ENCODE assay signal across 1 cellular context in the genomic region with DNA sequence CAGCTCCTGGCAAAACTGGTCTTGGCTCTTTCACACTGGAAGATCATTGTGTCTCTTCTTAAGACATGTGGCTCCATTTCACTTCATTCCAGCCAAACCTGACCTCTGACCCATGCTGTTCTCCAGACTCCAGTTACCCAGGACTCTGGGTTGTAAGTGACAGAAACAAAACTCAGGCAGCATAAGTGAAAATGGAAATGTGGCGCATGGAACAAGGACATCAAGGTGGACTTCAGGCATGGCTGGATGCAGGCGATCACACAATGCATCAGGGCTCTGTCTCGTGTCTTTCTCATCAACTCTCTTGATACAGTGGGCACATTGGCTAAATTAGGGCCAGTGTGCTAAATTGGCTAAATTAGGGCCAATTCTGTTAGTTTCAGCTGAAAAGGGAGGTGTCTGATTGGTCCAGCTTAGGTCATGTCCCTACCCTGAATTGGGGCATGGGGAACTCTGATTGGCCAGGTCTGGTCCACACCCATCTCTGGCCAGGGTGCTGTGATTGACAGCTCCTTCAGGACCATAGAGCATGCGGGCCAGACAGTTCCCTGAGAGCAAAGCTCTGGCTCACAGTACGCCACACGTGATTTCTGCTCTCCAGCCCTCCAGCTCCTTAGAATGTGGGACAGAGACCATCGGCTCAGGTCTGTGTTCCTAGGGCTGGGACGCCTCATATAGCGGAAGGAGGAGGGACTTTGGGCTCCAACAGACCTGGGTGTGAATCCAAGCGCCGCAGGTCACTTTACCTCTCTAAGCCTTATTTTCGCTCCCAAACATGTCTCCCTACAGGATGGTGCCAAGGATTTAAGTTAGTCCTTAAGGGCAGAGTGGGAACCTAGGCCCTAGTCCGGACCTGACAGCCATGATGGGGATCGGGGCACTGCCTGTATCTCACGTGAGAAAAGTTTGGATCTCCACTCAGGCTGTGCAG.
TF ChIP-seq lines count a peak whose summit lies in the region.

No MANE protein-coding gene starts in this region.

TF ChIP-seq in K562, 482 proteins besides CTCF, POLR2A, EP300 and RAD21 (continued from another document and continues in another):
- TF ChIP-seq, protein P1, sequence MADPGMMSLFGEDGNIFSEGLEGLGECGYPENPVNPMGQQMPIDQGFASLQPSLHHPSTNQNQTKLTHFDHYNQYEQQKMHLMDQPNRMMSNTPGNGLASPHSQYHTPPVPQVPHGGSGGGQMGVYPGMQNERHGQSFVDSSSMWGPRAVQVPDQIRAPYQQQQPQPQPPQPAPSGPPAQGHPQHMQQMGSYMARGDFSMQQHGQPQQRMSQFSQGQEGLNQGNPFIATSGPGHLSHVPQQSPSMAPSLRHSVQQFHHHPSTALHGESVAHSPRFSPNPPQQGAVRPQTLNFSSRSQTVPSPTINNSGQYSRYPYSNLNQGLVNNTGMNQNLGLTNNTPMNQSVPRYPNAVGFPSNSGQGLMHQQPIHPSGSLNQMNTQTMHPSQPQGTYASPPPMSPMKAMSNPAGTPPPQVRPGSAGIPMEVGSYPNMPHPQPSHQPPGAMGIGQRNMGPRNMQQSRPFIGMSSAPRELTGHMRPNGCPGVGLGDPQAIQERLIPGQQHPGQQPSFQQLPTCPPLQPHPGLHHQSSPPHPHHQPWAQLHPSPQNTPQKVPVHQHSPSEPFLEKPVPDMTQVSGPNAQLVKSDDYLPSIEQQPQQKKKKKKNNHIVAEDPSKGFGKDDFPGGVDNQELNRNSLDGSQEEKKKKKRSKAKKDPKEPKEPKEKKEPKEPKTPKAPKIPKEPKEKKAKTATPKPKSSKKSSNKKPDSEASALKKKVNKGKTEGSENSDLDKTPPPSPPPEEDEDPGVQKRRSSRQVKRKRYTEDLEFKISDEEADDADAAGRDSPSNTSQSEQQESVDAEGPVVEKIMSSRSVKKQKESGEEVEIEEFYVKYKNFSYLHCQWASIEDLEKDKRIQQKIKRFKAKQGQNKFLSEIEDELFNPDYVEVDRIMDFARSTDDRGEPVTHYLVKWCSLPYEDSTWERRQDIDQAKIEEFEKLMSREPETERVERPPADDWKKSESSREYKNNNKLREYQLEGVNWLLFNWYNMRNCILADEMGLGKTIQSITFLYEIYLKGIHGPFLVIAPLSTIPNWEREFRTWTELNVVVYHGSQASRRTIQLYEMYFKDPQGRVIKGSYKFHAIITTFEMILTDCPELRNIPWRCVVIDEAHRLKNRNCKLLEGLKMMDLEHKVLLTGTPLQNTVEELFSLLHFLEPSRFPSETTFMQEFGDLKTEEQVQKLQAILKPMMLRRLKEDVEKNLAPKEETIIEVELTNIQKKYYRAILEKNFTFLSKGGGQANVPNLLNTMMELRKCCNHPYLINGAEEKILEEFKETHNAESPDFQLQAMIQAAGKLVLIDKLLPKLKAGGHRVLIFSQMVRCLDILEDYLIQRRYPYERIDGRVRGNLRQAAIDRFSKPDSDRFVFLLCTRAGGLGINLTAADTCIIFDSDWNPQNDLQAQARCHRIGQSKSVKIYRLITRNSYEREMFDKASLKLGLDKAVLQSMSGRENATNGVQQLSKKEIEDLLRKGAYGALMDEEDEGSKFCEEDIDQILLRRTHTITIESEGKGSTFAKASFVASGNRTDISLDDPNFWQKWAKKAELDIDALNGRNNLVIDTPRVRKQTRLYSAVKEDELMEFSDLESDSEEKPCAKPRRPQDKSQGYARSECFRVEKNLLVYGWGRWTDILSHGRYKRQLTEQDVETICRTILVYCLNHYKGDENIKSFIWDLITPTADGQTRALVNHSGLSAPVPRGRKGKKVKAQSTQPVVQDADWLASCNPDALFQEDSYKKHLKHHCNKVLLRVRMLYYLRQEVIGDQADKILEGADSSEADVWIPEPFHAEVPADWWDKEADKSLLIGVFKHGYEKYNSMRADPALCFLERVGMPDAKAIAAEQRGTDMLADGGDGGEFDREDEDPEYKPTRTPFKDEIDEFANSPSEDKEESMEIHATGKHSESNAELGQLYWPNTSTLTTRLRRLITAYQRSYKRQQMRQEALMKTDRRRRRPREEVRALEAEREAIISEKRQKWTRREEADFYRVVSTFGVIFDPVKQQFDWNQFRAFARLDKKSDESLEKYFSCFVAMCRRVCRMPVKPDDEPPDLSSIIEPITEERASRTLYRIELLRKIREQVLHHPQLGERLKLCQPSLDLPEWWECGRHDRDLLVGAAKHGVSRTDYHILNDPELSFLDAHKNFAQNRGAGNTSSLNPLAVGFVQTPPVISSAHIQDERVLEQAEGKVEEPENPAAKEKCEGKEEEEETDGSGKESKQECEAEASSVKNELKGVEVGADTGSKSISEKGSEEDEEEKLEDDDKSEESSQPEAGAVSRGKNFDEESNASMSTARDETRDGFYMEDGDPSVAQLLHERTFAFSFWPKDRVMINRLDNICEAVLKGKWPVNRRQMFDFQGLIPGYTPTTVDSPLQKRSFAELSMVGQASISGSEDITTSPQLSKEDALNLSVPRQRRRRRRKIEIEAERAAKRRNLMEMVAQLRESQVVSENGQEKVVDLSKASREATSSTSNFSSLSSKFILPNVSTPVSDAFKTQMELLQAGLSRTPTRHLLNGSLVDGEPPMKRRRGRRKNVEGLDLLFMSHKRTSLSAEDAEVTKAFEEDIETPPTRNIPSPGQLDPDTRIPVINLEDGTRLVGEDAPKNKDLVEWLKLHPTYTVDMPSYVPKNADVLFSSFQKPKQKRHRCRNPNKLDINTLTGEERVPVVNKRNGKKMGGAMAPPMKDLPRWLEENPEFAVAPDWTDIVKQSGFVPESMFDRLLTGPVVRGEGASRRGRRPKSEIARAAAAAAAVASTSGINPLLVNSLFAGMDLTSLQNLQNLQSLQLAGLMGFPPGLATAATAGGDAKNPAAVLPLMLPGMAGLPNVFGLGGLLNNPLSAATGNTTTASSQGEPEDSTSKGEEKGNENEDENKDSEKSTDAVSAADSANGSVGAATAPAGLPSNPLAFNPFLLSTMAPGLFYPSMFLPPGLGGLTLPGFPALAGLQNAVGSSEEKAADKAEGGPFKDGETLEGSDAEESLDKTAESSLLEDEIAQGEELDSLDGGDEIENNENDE (IDR thresholded peaks at IDR 0.05; ENCODE audit: low read depth, low read length) = no peak
- TF ChIP-seq PTBP1 (IDR thresholded peaks at IDR 0.05; ENCODE audit: low read depth, low read length) (no peak), POLR2B (IDR thresholded peaks at IDR 0.05; ENCODE audit: low read depth, partially characterized antibody) (peak; percentile 56), STAG1 (CRISPR knock-in tag; IDR thresholded peaks at IDR 0.05; ENCODE audit: borderline replicate concordance) (no peak), XRCC3 (IDR thresholded peaks at IDR 0.05) (no peak), ZNF3 (CRISPR knock-in tag; IDR thresholded peaks at IDR 0.05) (no peak), KLF1 (tag; IDR thresholded peaks at IDR 0.05) (peak; percentile 34; the same call in 1 of the 2 replicates), PHTF2 (CRISPR knock-in tag; IDR thresholded peaks at IDR 0.05) (no peak), MAFK (IDR thresholded peaks at IDR 0.05; ENCODE audit: low read length) (no peak), MCM7 (IDR thresholded peaks at IDR 0.05) (no peak), ESRRA (IDR thresholded peaks at IDR 0.05; ENCODE audit: borderline replicate concordance, low read depth) (no peak), RBM34 (IDR thresholded peaks at IDR 0.05; ENCODE audit: borderline replicate concordance, insufficient read depth, low read length) (no peak), ZC3H11A (IDR thresholded peaks at IDR 0.05; ENCODE audit: low read depth, low read length) (no peak), TCF7L2 (IDR thresholded peaks at IDR 0.05; ENCODE audit: low read depth, low read length) (no peak), EWSR1 (IDR thresholded peaks at IDR 0.05; ENCODE audit: borderline replicate concordance, low read depth, partially characterized antibody) (no peak), KDM2B (CRISPR knock-in tag; IDR thresholded peaks at IDR 0.05) (no peak), ZNF583 (CRISPR knock-in tag; IDR thresholded peaks at IDR 0.05) (no peak), L3MBTL2 (IDR thresholded peaks at IDR 0.05) (peak; percentile 90), ZNF830 (CRISPR knock-in tag; IDR thresholded peaks at IDR 0.05) (no peak), RBM15 (IDR thresholded peaks at IDR 0.05; ENCODE audit: insufficient read depth, low read length) (no peak), NR2F6 (CRISPR knock-in tag; IDR thresholded peaks at IDR 0.05) (no peak), SP2 (IDR thresholded peaks at IDR 0.05; ENCODE audit: extremely low read depth, low read depth, low read length, poor library complexity, severe bottlenecking) (peak; percentile 47), HDAC6 (IDR thresholded peaks at IDR 0.05; ENCODE audit: low read depth, low read length) (no peak), PML (IDR thresholded peaks at IDR 0.05; ENCODE audit: low read length) (no peak), BHLHE40 (IDR thresholded peaks at IDR 0.05; ENCODE audit: low read length) (peak; percentile 68)
- TF ChIP-seq, protein P2, sequence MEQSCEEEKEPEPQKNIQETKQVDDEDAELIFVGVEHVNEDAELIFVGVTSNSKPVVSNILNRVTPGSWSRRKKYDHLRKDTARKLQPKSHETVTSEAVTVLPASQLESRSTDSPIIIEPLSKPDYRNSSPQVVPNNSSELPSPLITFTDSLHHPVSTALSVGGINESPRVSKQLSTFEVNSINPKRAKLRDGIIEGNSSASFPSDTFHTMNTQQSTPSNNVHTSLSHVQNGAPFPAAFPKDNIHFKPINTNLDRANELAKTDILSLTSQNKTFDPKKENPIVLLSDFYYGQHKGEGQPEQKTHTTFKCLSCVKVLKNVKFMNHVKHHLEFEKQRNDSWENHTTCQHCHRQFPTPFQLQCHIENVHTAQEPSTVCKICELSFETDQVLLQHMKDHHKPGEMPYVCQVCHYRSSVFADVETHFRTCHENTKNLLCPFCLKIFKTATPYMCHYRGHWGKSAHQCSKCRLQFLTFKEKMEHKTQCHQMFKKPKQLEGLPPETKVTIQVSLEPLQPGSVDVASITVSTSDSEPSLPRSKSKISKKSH (CRISPR knock-in tag; IDR thresholded peaks at IDR 0.05) = no peak
- TF ChIP-seq, protein P3, sequence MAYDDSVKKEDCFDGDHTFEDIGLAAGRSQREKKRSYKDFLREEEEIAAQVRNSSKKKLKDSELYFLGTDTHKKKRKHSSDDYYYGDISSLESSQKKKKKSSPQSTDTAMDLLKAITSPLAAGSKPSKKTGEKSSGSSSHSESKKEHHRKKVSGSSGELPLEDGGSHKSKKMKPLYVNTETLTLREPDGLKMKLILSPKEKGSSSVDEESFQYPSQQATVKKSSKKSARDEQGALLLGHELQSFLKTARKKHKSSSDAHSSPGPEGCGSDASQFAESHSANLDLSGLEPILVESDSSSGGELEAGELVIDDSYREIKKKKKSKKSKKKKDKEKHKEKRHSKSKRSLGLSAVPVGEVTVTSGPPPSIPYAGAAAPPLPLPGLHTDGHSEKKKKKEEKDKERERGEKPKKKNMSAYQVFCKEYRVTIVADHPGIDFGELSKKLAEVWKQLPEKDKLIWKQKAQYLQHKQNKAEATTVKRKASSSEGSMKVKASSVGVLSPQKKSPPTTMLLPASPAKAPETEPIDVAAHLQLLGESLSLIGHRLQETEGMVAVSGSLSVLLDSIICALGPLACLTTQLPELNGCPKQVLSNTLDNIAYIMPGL (CRISPR knock-in tag; IDR thresholded peaks at IDR 0.05) = no peak
- TF ChIP-seq, protein P4, sequence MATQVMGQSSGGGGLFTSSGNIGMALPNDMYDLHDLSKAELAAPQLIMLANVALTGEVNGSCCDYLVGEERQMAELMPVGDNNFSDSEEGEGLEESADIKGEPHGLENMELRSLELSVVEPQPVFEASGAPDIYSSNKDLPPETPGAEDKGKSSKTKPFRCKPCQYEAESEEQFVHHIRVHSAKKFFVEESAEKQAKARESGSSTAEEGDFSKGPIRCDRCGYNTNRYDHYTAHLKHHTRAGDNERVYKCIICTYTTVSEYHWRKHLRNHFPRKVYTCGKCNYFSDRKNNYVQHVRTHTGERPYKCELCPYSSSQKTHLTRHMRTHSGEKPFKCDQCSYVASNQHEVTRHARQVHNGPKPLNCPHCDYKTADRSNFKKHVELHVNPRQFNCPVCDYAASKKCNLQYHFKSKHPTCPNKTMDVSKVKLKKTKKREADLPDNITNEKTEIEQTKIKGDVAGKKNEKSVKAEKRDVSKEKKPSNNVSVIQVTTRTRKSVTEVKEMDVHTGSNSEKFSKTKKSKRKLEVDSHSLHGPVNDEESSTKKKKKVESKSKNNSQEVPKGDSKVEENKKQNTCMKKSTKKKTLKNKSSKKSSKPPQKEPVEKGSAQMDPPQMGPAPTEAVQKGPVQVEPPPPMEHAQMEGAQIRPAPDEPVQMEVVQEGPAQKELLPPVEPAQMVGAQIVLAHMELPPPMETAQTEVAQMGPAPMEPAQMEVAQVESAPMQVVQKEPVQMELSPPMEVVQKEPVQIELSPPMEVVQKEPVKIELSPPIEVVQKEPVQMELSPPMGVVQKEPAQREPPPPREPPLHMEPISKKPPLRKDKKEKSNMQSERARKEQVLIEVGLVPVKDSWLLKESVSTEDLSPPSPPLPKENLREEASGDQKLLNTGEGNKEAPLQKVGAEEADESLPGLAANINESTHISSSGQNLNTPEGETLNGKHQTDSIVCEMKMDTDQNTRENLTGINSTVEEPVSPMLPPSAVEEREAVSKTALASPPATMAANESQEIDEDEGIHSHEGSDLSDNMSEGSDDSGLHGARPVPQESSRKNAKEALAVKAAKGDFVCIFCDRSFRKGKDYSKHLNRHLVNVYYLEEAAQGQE (CRISPR knock-in tag; IDR thresholded peaks at IDR 0.05; ENCODE audit: low read depth) = no peak
- TF ChIP-seq, protein P5, sequence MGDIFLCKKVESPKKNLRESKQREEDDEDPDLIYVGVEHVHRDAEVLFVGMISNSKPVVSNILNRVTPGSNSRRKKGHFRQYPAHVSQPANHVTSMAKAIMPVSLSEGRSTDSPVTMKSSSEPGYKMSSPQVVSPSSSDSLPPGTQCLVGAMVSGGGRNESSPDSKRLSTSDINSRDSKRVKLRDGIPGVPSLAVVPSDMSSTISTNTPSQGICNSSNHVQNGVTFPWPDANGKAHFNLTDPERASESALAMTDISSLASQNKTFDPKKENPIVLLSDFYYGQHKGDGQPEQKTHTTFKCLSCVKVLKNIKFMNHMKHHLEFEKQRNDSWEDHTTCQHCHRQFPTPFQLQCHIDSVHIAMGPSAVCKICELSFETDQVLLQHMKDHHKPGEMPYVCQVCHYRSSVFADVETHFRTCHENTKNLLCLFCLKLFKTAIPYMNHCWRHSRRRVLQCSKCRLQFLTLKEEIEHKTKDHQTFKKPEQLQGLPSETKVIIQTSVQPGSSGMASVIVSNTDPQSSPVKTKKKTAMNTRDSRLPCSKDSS (IDR thresholded peaks at IDR 0.05; ENCODE audit: low read depth, partially characterized antibody) = no peak
- TF ChIP-seq, protein P6, sequence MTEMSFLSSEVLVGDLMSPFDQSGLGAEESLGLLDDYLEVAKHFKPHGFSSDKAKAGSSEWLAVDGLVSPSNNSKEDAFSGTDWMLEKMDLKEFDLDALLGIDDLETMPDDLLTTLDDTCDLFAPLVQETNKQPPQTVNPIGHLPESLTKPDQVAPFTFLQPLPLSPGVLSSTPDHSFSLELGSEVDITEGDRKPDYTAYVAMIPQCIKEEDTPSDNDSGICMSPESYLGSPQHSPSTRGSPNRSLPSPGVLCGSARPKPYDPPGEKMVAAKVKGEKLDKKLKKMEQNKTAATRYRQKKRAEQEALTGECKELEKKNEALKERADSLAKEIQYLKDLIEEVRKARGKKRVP (CRISPR knock-in tag; IDR thresholded peaks at IDR 0.05) = no peak
- TF ChIP-seq, protein P7, sequence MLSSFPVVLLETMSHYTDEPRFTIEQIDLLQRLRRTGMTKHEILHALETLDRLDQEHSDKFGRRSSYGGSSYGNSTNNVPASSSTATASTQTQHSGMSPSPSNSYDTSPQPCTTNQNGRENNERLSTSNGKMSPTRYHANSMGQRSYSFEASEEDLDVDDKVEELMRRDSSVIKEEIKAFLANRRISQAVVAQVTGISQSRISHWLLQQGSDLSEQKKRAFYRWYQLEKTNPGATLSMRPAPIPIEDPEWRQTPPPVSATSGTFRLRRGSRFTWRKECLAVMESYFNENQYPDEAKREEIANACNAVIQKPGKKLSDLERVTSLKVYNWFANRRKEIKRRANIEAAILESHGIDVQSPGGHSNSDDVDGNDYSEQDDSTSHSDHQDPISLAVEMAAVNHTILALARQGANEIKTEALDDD (IDR thresholded peaks at IDR 0.05) = no peak
- TF ChIP-seq, protein P8, sequence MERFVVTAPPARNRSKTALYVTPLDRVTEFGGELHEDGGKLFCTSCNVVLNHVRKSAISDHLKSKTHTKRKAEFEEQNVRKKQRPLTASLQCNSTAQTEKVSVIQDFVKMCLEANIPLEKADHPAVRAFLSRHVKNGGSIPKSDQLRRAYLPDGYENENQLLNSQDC (CRISPR knock-in tag; IDR thresholded peaks at IDR 0.05) = no peak
